Comparison of ENCODE assay signal across 15 cellular contexts in the genomic region with DNA sequence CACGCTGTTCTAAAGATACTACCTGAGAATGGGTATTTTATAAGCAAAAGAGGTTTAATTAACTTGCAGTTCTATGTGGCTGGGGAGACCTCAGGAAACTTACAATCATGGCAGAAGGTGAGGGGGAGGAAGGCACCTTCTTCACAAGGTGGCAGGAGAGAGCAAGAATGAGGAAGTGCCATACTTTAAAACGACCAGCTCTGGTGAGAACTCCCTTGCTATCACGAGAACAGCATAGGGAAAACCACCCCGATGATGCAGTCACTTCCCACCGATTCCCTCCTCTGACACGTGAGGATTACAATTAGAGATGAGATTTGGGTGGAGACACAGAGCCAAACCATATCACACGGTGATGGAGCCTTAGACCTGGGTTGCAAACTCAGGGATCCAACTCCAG.
DNase-seq lines count a peak whose midpoint lies in the region; ATAC-seq and TF ChIP-seq lines count a peak whose summit lies in the region.
"Had no signal": no experiment of that assay in that cellular context is flagged by ENCODE, and none has a peak within 500 bp of the region (broad histone marks: within the 10 kb centered on the region; RNA-seq: fewer than 3 reads in every experiment).

No MANE protein-coding gene starts in this region.

- TF ChIP-seq CTCF in WTC11 (IDR thresholded peaks at IDR 0.05) = no peak

- ATAC-seq in WTC11 = peak; percentile 87
- no peak for ATAC-seq in stimulated activated naive CD8-positive, alpha-beta T cell treated with anti-CD3 and anti-CD28 coated beads, Interleukin-15, amount 100 ng/mL, for 72 hours
- ATAC-seq: T-cell had no signal

- H3K27me3 Mint-ChIP-seq in WTC11 (ENCODE audit: low read depth) = peaks cover 12% of the 10 kb centered on the region
- H3K27me3 Mint-ChIP-seq in stimulated activated naive CD8-positive, alpha-beta T cell treated with anti-CD3 and anti-CD28 coated beads, Interleukin-15, amount 100 ng/mL, for 72 hours = peaks cover 25% of the 10 kb centered on the region

- DNase-seq in NCI-H82 (lab: John Stamatoyannopoulos, UW) (peak; percentile 14), NCI-H82 treated with DMSO at 0.1 percent for 48 hours (lab: John Stamatoyannopoulos, UW; ENCODE audit: unreplicated experiment) (no peak), HT1080 (ENCODE audit: low read depth) (peak; percentile 21), WTC11 (ENCODE audit: low spot score) (no peak), left kidney (ENCODE audit: low read depth, low spot score) (peak; percentile 5), KG1 (lab: John Stamatoyannopoulos, UW) (no peak), HK-2 (ENCODE audit: unreplicated experiment) (no peak)
- DNase-seq in stimulated activated naive CD8-positive, alpha-beta T cell treated with anti-CD3 and anti-CD28 coated beads, Interleukin-15, amount 100 ng/mL, for 72 hours = no peak
- DNase-seq: EL, GOT3, NCI-H1048, NCI-H1694 treated with DMSO at 0.1 percent for 48 hours, NCI-H446, T-cell had no signal

- peaks cover 54% of the 10 kb centered on the region for H3K9me3 Mint-ChIP-seq in WTC11
- peaks cover 6 to 22% of the 10 kb centered on the region in 2 donors for H3K9me3 Mint-ChIP-seq in stimulated activated naive CD8-positive, alpha-beta T cell treated with anti-CD3 and anti-CD28 coated beads, Interleukin-15, amount 100 ng/mL, for 72 hours

- H3K4me3 Mint-ChIP-seq in WTC11 = no peak overlapping the region
- H3K4me3 Mint-ChIP-seq in stimulated activated naive CD8-positive, alpha-beta T cell treated with anti-CD3 and anti-CD28 coated beads, Interleukin-15, amount 100 ng/mL, for 72 hours = no peak overlapping the region
- H3K4me3 Mint-ChIP-seq: IgD-negative memory B cell, T-cell had no signal

- H3K4me1 Mint-ChIP-seq in WTC11 = peaks cover 3% of the 10 kb centered on the region; the same call in 1 of the 2 replicates
- no peaks in the 10 kb centered on the region for H3K4me1 Mint-ChIP-seq in stimulated activated naive CD8-positive, alpha-beta T cell treated with anti-CD3 and anti-CD28 coated beads, Interleukin-15, amount 100 ng/mL, for 72 hours
- H3K4me1 Mint-ChIP-seq: IgD-negative memory B cell, T-cell had no signal

- CTCF ChIA-PET in WTC11 (lab: Charles Lee) = interaction anchor here (0.6 to 1.6 kb wide), 12 partner anchors 8 to 201 kb away, joined by 3 to 17 read pairs (median 3); no protein-coding TSS in a partner anchor

- peaks cover 23% of the 10 kb centered on the region for H3K36me3 Mint-ChIP-seq in WTC11
- H3K36me3 Mint-ChIP-seq: T-cell had no signal

- H3K27ac Mint-ChIP-seq in WTC11 = no peak overlapping the region
- no peak overlapping the region for H3K27ac Mint-ChIP-seq in stimulated activated naive CD8-positive, alpha-beta T cell treated with anti-CD3 and anti-CD28 coated beads, Interleukin-15, amount 100 ng/mL, for 72 hours
- H3K27ac Mint-ChIP-seq: T-cell had no signal

- POLR2A ChIA-PET in WTC11 (lab: Charles Lee) = no interaction called here

TF ChIP-seq in WTC11, 78 proteins besides CTCF, POLR2A, EP300 and RAD21:
- TF ChIP-seq GABPB1 (CRISPR knock-in tag; IDR thresholded peaks at IDR 0.05) (no peak), TP53 (CRISPR knock-in tag; IDR thresholded peaks at IDR 0.05) (no peak)

Comparison
In these comparisons a context has a peak if more than half of its experiments do, and no peak if none do; other contexts are left out.
1. DNase-seq: peak in NCI-H82 (single experiment), HT1080 (single experiment) and left kidney (single experiment); none in NCI-H82 treated with DMSO at 0.1 percent for 48 hours (single experiment), WTC11 (single experiment), KG1 (single experiment), HK-2 (single experiment) and stimulated activated naive CD8-positive, alpha-beta T cell treated with anti-CD3 and anti-CD28 coated beads, Interleukin-15, amount 100 ng/mL, for 72 hours (0 of 2).